8 cellular contexts compared by ENCODE assay signal in genomic region chr9:133371261-133371711, GRCh38. TPM values are rescaled to one million over a fixed set of nuclear protein-coding genes. Genes with fewer than 3 reads are reported as not detected.
DNase-seq lines count a peak whose midpoint lies in the region; ATAC-seq and TF ChIP-seq lines count a peak whose summit lies in the region.

No MANE protein-coding gene starts in this region.

- H2AFZ ChIP-seq in osteoblast (ENCODE audit: low read length), result no peak overlapping the region

- H3K9me3 ChIP-seq in AG04450 (ENCODE audit: control insufficient read depth, insufficient read depth, low read length), result no peaks in the 10 kb centered on the region; the same call in 1 of the 2 replicates
- H3K9me3 ChIP-seq in osteoblast (ENCODE audit: low read depth, low read length), result no peaks in the 10 kb centered on the region

- peaks cover 54% of the 10 kb centered on the region for H3K36me3 ChIP-seq in osteoblast (ENCODE audit: insufficient read depth, low read length)

- H3K4me1 ChIP-seq in osteoblast (ENCODE audit: insufficient read depth, low read length), result peaks cover 62% of the 10 kb centered on the region

- H3K4me3 ChIP-seq in AG04450 (ENCODE audit: low read depth, low read length) (no peak overlapping the region), astrocyte of the spinal cord (ENCODE audit: low read depth, low read length) (no peak overlapping the region), osteoblast (ENCODE audit: insufficient read depth, low read length) (peak overlapping the region; percentile 35)

- peak overlapping the region; percentile 42 for H3K27ac ChIP-seq in AG04450 (ENCODE audit: low read depth, low read length)
- peak overlapping the region; percentile 81 for H3K27ac ChIP-seq in osteoblast (ENCODE audit: low read depth, low read length)

- TF ChIP-seq CTCF in AG04450 (IDR thresholded peaks at IDR 0.05; ENCODE audit: low read depth, low read length) (no peak), astrocyte of the spinal cord (IDR thresholded peaks at IDR 0.05; ENCODE audit: low read depth, low read length) (no peak), osteoblast (IDR thresholded peaks at IDR 0.05; ENCODE audit: extremely low read depth, low read depth, low read length) (peak; percentile 13)

- POLR2A ChIA-PET in AG04450 (lab: Yijun Ruan, JAX), result interaction anchor here (1.5 to 2.1 kb wide), 3 partner anchors 8 to 23 kb away, joined by 7 to 11 read pairs (median 9); partner anchors contain the start of genes MED22 and RPL7A

- peaks cover 86% of the 10 kb centered on the region for H4K20me1 ChIP-seq in osteoblast (ENCODE audit: insufficient read depth, low read length)

- in situ Hi-C loops in astrocyte of the spinal cord (cut with HindIII; ENCODE audit: low sequenced_read_pairs), result no loop called here

- no peak for ATAC-seq in GM18498 (IDR thresholded peaks at IDR 0.05; ENCODE audit: unreplicated experiment)
- ATAC-seq in HG03280 (IDR thresholded peaks at IDR 0.05; ENCODE audit: unreplicated experiment), result no peak

- H3K79me2 ChIP-seq in osteoblast (ENCODE audit: insufficient read depth, low read length), result peaks cover 96% of the 10 kb centered on the region

- H3K4me2 ChIP-seq in osteoblast (ENCODE audit: insufficient read depth, low read length), result peak overlapping the region; percentile 76

- DNase-seq in AG04450 (ENCODE audit: low read depth, low spot score) (no peak), astrocyte of the spinal cord (ENCODE audit: low read depth, low spot score) (peak; percentile 22), osteoblast (ENCODE audit: insufficient read length, low spot score, missing footprints) (peak; percentile 95), ecto neural progenitor cell (ENCODE audit: low spot score) (no peak), NCI-H748 (lab: John Stamatoyannopoulos, UW; ENCODE audit: unreplicated experiment) (no peak)
- peak in 3 of 4 experiments; percentile 33 to 57 (median 43) for DNase-seq in activated CD4-positive, CD25-positive, alpha-beta regulatory T cell (lab: John Stamatoyannopoulos, UW)

- CTCF ChIA-PET in AG04450 (lab: Charles Lee), result interaction anchor here (0.6 to 1.1 kb wide), 2 partner anchors 14 to 20 kb away, joined by 3 to 5 read pairs; no protein-coding TSS in a partner anchor

- no peaks in the 10 kb centered on the region for H3K27me3 ChIP-seq in AG04450 (ENCODE audit: control insufficient read depth, insufficient read depth, low read length)
- H3K27me3 ChIP-seq in osteoblast (ENCODE audit: insufficient read depth, low read length), result no peaks in the 10 kb centered on the region

RNA-seq across cellular contexts. Expression of gene SURF4, which starts 4.6 kb away (rescaled TPM):
- 293 and 296 TPM in 2 replicates for polyA plus RNA-seq in AG04450 (2011; rRNA removed)
- polyA minus RNA-seq in AG04450 (2011; rRNA and poly(A)+ RNA removed), result 252 and 301 TPM in 2 replicates
- total RNA-seq in osteoblast, result 366 and 392 TPM in 2 replicates

RNA-seq across cellular contexts. Expression of gene STKLD1, which starts 4.9 kb away (rescaled TPM):
- 0.95 and 1.4 TPM in 2 replicates for polyA plus RNA-seq in AG04450 (2011; rRNA removed)
- polyA minus RNA-seq in AG04450 (2011; rRNA and poly(A)+ RNA removed), result 0.35 TPM in 1 of 2 replicates, not detected in the other
- total RNA-seq in osteoblast, result 0.72 and 1.2 TPM in 2 replicates

RNA-seq across cellular contexts. Expression of gene SURF2, which starts 14.9 kb away (rescaled TPM):
- polyA plus RNA-seq in AG04450 (2011; rRNA removed), result 9.9 and 11.4 TPM in 2 replicates
- 4.9 and 5.6 TPM in 2 replicates for polyA minus RNA-seq in AG04450 (2011; rRNA and poly(A)+ RNA removed)
- 10.3 and 15.2 TPM in 2 replicates for total RNA-seq in osteoblast

RNA-seq across cellular contexts. Expression of gene SURF1, which starts 15.0 kb away (rescaled TPM):
- 28.2 and 29.9 TPM in 2 replicates for polyA plus RNA-seq in AG04450 (2011; rRNA removed)
- polyA minus RNA-seq in AG04450 (2011; rRNA and poly(A)+ RNA removed), result 12.1 and 12.2 TPM in 2 replicates
- total RNA-seq in osteoblast, result 21.0 and 24.8 TPM in 2 replicates

RNA-seq across cellular contexts. Expression of gene RPL7A, which starts 23.3 kb away (rescaled TPM):
- polyA plus RNA-seq in AG04450 (2011; rRNA removed), result 2,708 and 3,305 TPM in 2 replicates
- 2,484 and 2,793 TPM in 2 replicates for polyA minus RNA-seq in AG04450 (2011; rRNA and poly(A)+ RNA removed)
- total RNA-seq in osteoblast, result 1,638 and 1,763 TPM in 2 replicates

Comparison
In these comparisons a context has a peak if more than half of its experiments do, and no peak if none do; other contexts are left out.
1. DNase-seq: peak in activated CD4-positive, CD25-positive, alpha-beta regulatory T cell (3 of 4), astrocyte of the spinal cord (single experiment) and osteoblast (single experiment); none in AG04450 (single experiment), ecto neural progenitor cell (single experiment) and NCI-H748 (single experiment).